19 cellular contexts compared by ENCODE assay signal in the genomic region with DNA sequence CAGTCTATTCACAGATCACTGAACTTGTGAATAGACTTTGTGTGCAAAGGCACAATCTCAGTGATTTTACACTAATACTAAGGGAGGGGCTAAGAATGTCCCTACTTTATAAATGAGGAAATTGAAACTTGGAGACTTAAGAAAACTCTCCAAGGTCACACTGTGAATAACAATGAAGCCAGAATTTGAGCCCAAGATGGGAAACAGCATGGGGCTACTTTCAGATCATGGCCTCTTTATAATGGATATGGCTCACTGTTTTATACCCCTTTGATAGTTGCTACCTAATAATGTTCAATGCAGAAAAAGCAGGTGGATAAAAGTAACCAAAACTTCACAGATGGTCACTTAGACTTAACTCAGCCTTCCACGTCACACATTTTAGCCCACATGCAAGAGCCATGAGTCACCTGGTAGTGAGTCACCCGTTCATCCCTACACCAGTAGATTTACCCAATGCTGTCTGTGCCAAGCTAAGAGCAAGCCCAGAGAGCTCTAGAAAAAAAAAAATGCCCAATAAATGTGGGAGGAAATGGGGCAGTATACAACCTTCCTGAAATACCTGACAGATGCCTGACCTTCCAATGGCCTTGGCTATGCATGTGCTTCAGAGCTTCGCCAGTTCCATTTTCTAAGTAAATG.
DNase-seq lines count a peak whose midpoint lies in the region; ATAC-seq, FAIRE-seq and TF ChIP-seq lines count a peak whose summit lies in the region.
"Had no signal": no experiment of that assay in that cellular context is flagged by ENCODE, and none has a peak within 500 bp of the region (broad histone marks: within the 10 kb centered on the region; RNA-seq: fewer than 3 reads in every experiment).

No MANE protein-coding gene starts in this region.

- FAIRE-seq in RCC 7860 (lab: Jason Lieb, UNC), result no peak

- DNase-seq in HCT116 (ENCODE audit: low read depth, low spot score) (no peak), RCC 7860 (ENCODE audit: low spot score) (peak; percentile 56), hepatocyte (ENCODE audit: low spot score) (peak; percentile 20), transverse colon (peak; percentile 15), type B pancreatic cell (ENCODE audit: extremely low spot score, unreplicated experiment) (no peak)
- DNase-seq: activated CD4-positive, alpha-beta memory T cell treated with anti-CD3 and anti-CD28 coated beads, Interleukin-2, amount 10 ng/mL, durations not matched to agents 7 days and 5 days; activated gamma-delta T cell; CD8-positive, alpha-beta T cell; glutamatergic neuron; left ventricle myocardium superior; NCI-H1048; NCI-H446 treated with DMSO at 0.1 percent for 48 hours; substantia nigra; T1000 had no signal

- H3K4me3 Mint-ChIP-seq in type B pancreatic cell, result no peak overlapping the region
- H3K4me3 Mint-ChIP-seq: activated CD4-positive, alpha-beta memory T cell treated with anti-CD3 and anti-CD28 coated beads, Interleukin-2, amount 10 ng/mL, durations not matched to agents 7 days and 5 days; CD8-positive, alpha-beta T cell; neural crest cell had no signal

- H3K79me2 ChIP-seq in HCT116 (ENCODE audit: insufficient read depth, low read length) (no peaks in the 10 kb centered on the region), hepatocyte (no peaks in the 10 kb centered on the region)

- TF ChIP-seq CTCF in HCT116 (IDR thresholded peaks at IDR 0.05 in 2 of 3, conservative IDR thresholded peaks at IDR 0.05 in 1 of 3; ENCODE audit: borderline replicate concordance in 1 of 3, insufficient read depth in 1 of 3, low read depth in 2 of 3, low read length in 2 of 3) (no peak), hepatocyte (IDR thresholded peaks at IDR 0.05; ENCODE audit: poor library complexity) (no peak), transverse colon (IDR thresholded peaks at IDR 0.05) (no peak), type B pancreatic cell (conservative IDR thresholded peaks at IDR 0.05) (no peak)

- no peak overlapping the region for H3K4me3 ChIP-seq in HCT116 (replicated peaks in 1 of 2; ENCODE audit: low read depth in 1 of 2, low read length in 2 of 2)
- no peak overlapping the region for H3K4me3 ChIP-seq in hepatocyte
- H3K4me3 ChIP-seq in transverse colon, result no peak overlapping the region
- H3K4me3 ChIP-seq: cardiac muscle cell, skin epidermis had no signal

- H3K27ac Mint-ChIP-seq in type B pancreatic cell, result no peak overlapping the region
- H3K27ac Mint-ChIP-seq: activated CD4-positive, alpha-beta memory T cell treated with anti-CD3 and anti-CD28 coated beads, Interleukin-2, amount 10 ng/mL, durations not matched to agents 7 days and 5 days; CD8-positive, alpha-beta T cell had no signal

- H3K27ac ChIP-seq in HCT116 (ENCODE audit: low read depth, low read length) (no peak overlapping the region), hepatocyte (no peak overlapping the region), transverse colon (no peak overlapping the region)
- H3K27ac ChIP-seq: cardiac muscle cell, skin epidermis had no signal

- TF ChIP-seq POLR2A in HCT116 (IDR thresholded peaks at IDR 0.05; ENCODE audit: borderline replicate concordance, extremely low read depth, insufficient read depth, insufficient read length) (no peak), transverse colon (IDR thresholded peaks at IDR 0.05) (no peak)

- POLR2A ChIA-PET in HCT116 (lab: Charles Lee), result no interaction called here

- no TSS peak for BruUV-seq in HCT116 (replicated peaks; lab: Mats Ljungman, UMichigan)

- RAD21 ChIA-PET in HCT116 (lab: Charles Lee; ENCODE audit: low non-redundant PET in 1 of 2, low total read pairs in 2 of 2, uncharacterized antibody in 2 of 2, unreplicated experiment in 2 of 2), result no interaction called here

- no peak overlapping the region for H3K4me2 ChIP-seq in HCT116 (ENCODE audit: low read length)
- H3K4me2 ChIP-seq in hepatocyte, result no peak overlapping the region

- H3K9me3 ChIP-seq in HCT116 (ENCODE audit: control insufficient read depth in 1 of 2, insufficient read depth in 1 of 2, low read depth in 1 of 2, low read length in 2 of 2), result peaks cover 0 to 6% of the 10 kb centered on the region in 2 experiments; a peak in 2 of 4 replicates
- no peaks in the 10 kb centered on the region for H3K9me3 ChIP-seq in hepatocyte (ENCODE audit: low read depth)
- H3K9me3 ChIP-seq in transverse colon, result no peaks in the 10 kb centered on the region

- H3K4me1 ChIP-seq in HCT116 (ENCODE audit: control insufficient read depth in 1 of 2, insufficient read depth in 2 of 2, low read length in 2 of 2) (peaks cover 0 to 3% of the 10 kb centered on the region in 2 experiments; a peak in 1 of 4 replicates), hepatocyte (ENCODE audit: insufficient read depth) (no peaks in the 10 kb centered on the region), transverse colon (peaks cover 0 to 3% (median 0%) of the 10 kb centered on the region in 4 donors)

- CTCF ChIA-PET in HCT116 (lab: Charles Lee), result no interaction called here

- no peak for TF ChIP-seq EP300 in transverse colon (IDR thresholded peaks at IDR 0.05; ENCODE audit: low read depth)

- peaks cover 3% of the 10 kb centered on the region for H3K27me3 Mint-ChIP-seq in type B pancreatic cell
- H3K27me3 Mint-ChIP-seq: activated CD4-positive, alpha-beta memory T cell treated with anti-CD3 and anti-CD28 coated beads, Interleukin-2, amount 10 ng/mL, durations not matched to agents 7 days and 5 days had no signal

- H3K9me2 ChIP-seq in HCT116 (ENCODE audit: insufficient read depth) (no peaks in the 10 kb centered on the region), hepatocyte (replicated peaks; ENCODE audit: insufficient read depth) (no peaks in the 10 kb centered on the region)

- H2AFZ ChIP-seq in HCT116 (ENCODE audit: low read depth, low read length, poor library complexity, severe bottlenecking) (no peak overlapping the region), hepatocyte (no peak overlapping the region)

- ATAC-seq in HCT116, result no peak
- ATAC-seq in HG03457 (IDR thresholded peaks at IDR 0.05; ENCODE audit: unreplicated experiment), result no peak
- no peak for ATAC-seq in GM21619 (IDR thresholded peaks at IDR 0.05; ENCODE audit: unreplicated experiment)
- ATAC-seq: CD8-positive, alpha-beta T cell; left ventricle myocardium superior had no signal

- H4K20me1 ChIP-seq in HCT116 (ENCODE audit: insufficient read depth) (no peaks in the 10 kb centered on the region), hepatocyte (ENCODE audit: insufficient read depth, poor library complexity, severe bottlenecking) (no peaks in the 10 kb centered on the region)

- no peaks in the 10 kb centered on the region for H3K36me3 Mint-ChIP-seq in type B pancreatic cell
- H3K36me3 Mint-ChIP-seq: CD8-positive, alpha-beta T cell had no signal

- no peak overlapping the region for H3K9ac ChIP-seq in HCT116 (ENCODE audit: low read length)

- 72% methylated on average over 3 of the region's 3 CpGs for WGBS in hepatocyte (ENCODE audit: low lambda C conversion rate, missing lambda C conversion rate)
- 78 to 86% methylated on average over 2 to 3 of the region's 3 CpGs for WGBS in transverse colon (ENCODE audit: low coverage in 1 of 2), 2 donors

- no peaks in the 10 kb centered on the region for H3K9me3 Mint-ChIP-seq in type B pancreatic cell

- H3K4me1 Mint-ChIP-seq in type B pancreatic cell (ENCODE audit: unreplicated experiment), result no peaks in the 10 kb centered on the region
- H3K4me1 Mint-ChIP-seq: activated CD4-positive, alpha-beta memory T cell treated with anti-CD3 and anti-CD28 coated beads, Interleukin-2, amount 10 ng/mL, durations not matched to agents 7 days and 5 days had no signal

- TF ChIP-seq RAD21 in HCT116 (IDR thresholded peaks at IDR 0.05; ENCODE audit: low read depth), result no peak

- intact Hi-C loops in HCT116 (cut with micrococcal nuclease), result no loop called here
- intact Hi-C loops in transverse colon (cut with DNase I; ENCODE audit: low total_unique reads), result no loop called here

- H3K36me3 ChIP-seq in HCT116 (ENCODE audit: control insufficient read depth in 1 of 2, insufficient read depth in 2 of 2, low read length in 2 of 2), result no peaks in the 10 kb centered on the region
- H3K36me3 ChIP-seq in hepatocyte (replicated peaks; ENCODE audit: insufficient read depth, low read depth), result no peaks in the 10 kb centered on the region
- H3K36me3 ChIP-seq in transverse colon, result no peaks in the 10 kb centered on the region
- H3K36me3 ChIP-seq: cardiac muscle cell had no signal

- in situ Hi-C loops in transverse colon (cut with MboI; ENCODE audit: low pct_ligation_motif_present in 1 of 4, low pct_unique_long_range_greater_than_20kb in 1 of 4, low sequenced_read_pairs in 3 of 4), result no loop called here

- H3K27me3 ChIP-seq in HCT116 (ENCODE audit: insufficient read depth, low read length) (no peaks in the 10 kb centered on the region), hepatocyte (no peaks in the 10 kb centered on the region), transverse colon (no peaks in the 10 kb centered on the region)
- H3K27me3 ChIP-seq: cardiac muscle cell had no signal

TF ChIP-seq in HCT116, 20 proteins besides CTCF, POLR2A, EP300 and RAD21:
- 0 out of 2 replicates have a peak, but pooled peaks have one; percentile 8 for TF ChIP-seq FOSL1 (IDR thresholded peaks at IDR 0.05; ENCODE audit: low read depth)
- TF ChIP-seq CBX3 (IDR thresholded peaks at IDR 0.05; ENCODE audit: low read depth), result no peak

Comparison
In these comparisons a context has a peak if more than half of its experiments do, and no peak if none do; other contexts are left out.
1. DNase-seq: peak in RCC 7860 (single experiment), hepatocyte (single experiment) and transverse colon (single experiment); none in HCT116 (single experiment) and type B pancreatic cell (single experiment).